Comparison of ENCODE assay signal across 9 cellular contexts in genomic region chr18:48667276-48668254, GRCh38.
DNase-seq lines count a peak whose midpoint lies in the region; ATAC-seq, FAIRE-seq and TF ChIP-seq lines count a peak whose summit lies in the region.
"Had no signal": no experiment of that assay in that cellular context is flagged by ENCODE, and none has a peak within 500 bp of the region (broad histone marks: within the 10 kb centered on the region; RNA-seq: fewer than 3 reads in every experiment).

No MANE protein-coding gene starts in this region.

- no peak for TF ChIP-seq POLR2A in GM12878 (IDR thresholded peaks at IDR 0.05; ENCODE audit: low read depth, low read length)

- peak; percentile 32; the same call in 1 of the 2 replicates for TF ChIP-seq RAD21 in GM12878 (IDR thresholded peaks at IDR 0.05; ENCODE audit: insufficient read depth, low read depth, low read length)

- H3K4me3 ChIP-seq in LNCaP clone FGC (ENCODE audit: low read depth, low read length) (no peak overlapping the region), GM12878 (no peak overlapping the region)

- H4K20me1 ChIP-seq in GM12878 (ENCODE audit: control insufficient read depth, insufficient read depth) = no peaks in the 10 kb centered on the region

- in situ Hi-C loops in GM12878 (cut with MboI) = no loop called here

- TF ChIP-seq CTCF in LNCaP clone FGC (IDR thresholded peaks at IDR 0.05; ENCODE audit: control insufficient read depth, extremely low read depth, insufficient read depth) (0 out of 2 replicates have a peak, but pooled peaks have one; percentile 9), GM12878 (IDR thresholded peaks at IDR 0.05 in 2 of 3, conservative IDR thresholded peaks at IDR 0.05 in 1 of 3; ENCODE audit: control insufficient read depth in 2 of 3, extremely low read depth in 1 of 3, insufficient read depth in 1 of 3, low read depth in 3 of 3, low read length in 3 of 3) (peak in 2 of 3 experiments; percentile 10 to 40; a peak in 1 of 6 replicates), osteocyte (IDR thresholded peaks at IDR 0.05) (peak; percentile 48)

- H3K27me3 ChIP-seq in GM12878 (replicated peaks in 1 of 2; ENCODE audit: control insufficient read depth in 2 of 2, insufficient read depth in 2 of 2, low read length in 1 of 2) = no peaks in the 10 kb centered on the region

- H3K4me1 Mint-ChIP-seq in osteocyte (ENCODE audit: unreplicated experiment) = peaks cover 2% of the 10 kb centered on the region

- H3K9me3 Mint-ChIP-seq in osteocyte (ENCODE audit: unreplicated experiment) = peaks cover 17% of the 10 kb centered on the region

- H3K4me3 Mint-ChIP-seq in osteocyte (ENCODE audit: unreplicated experiment) = no peak overlapping the region
- H3K4me3 Mint-ChIP-seq: stimulated activated naive CD8-positive, alpha-beta T cell treated with anti-CD3 and anti-CD28 coated beads, Interleukin-15, Interleukin-2, amounts not matched to agents 100 ng/mL and 50 ng/mL, for 24 hours had no signal

- H2AFZ ChIP-seq in GM12878 (ENCODE audit: control insufficient read depth, low read depth, low read length) = no peak overlapping the region

- SMC1A ChIA-PET in GM12878 (lab: Charles Lee; ENCODE audit: uncharacterized antibody, unreplicated experiment) = interaction anchor here (0.7 to 1.0 kb wide), 3 partner anchors 190 to 1266 kb away, joined by 3 read pairs; no protein-coding TSS in a partner anchor

- ATAC-seq in GM18861 (IDR thresholded peaks at IDR 0.05; ENCODE audit: unreplicated experiment) = peak; percentile 72
- peak; percentile 78 for ATAC-seq in GM12878
- no peak for ATAC-seq in GM21390 (IDR thresholded peaks at IDR 0.05; ENCODE audit: unreplicated experiment)

- no peak overlapping the region for H3K9ac ChIP-seq in GM12878 (ENCODE audit: control insufficient read depth, insufficient read depth, low read length)

- no peaks in the 10 kb centered on the region for H3K79me2 ChIP-seq in GM12878 (ENCODE audit: control insufficient read depth, insufficient read depth, low read length)

- no peaks in the 10 kb centered on the region; the same call in 2 of the 3 replicates for H3K9me3 ChIP-seq in GM12878 (replicated peaks; ENCODE audit: control insufficient read depth, insufficient read depth, low read length)

- POLR2A ChIA-PET in GM12878 (lab: Charles Lee) = interaction anchor here (1.0 kb wide), 1 partner anchor 265 kb away, joined by 3 read pairs; no protein-coding TSS in a partner anchor

- CTCF ChIA-PET in GM12878 (lab: Yijun Ruan, JAX) = interaction anchor here (0.8 to 1.4 kb wide), 5 partner anchors 108 to 843 kb away, joined by 3 to 7 read pairs (median 3); no protein-coding TSS in a partner anchor

- H3K36me3 Mint-ChIP-seq in osteocyte (ENCODE audit: unreplicated experiment) = peaks cover 38% of the 10 kb centered on the region

- no peaks in the 10 kb centered on the region for H3K27me3 Mint-ChIP-seq in osteocyte (ENCODE audit: unreplicated experiment)

- no peak overlapping the region for H3K4me2 ChIP-seq in GM12878 (ENCODE audit: control insufficient read depth, insufficient read depth)

- no TSS peak for BruUV-seq in GM12878 (replicated peaks; lab: Mats Ljungman, UMichigan)

- TF ChIP-seq EP300 in GM12878 (IDR thresholded peaks at IDR 0.05; ENCODE audit: borderline replicate concordance in 1 of 2, control insufficient read depth in 1 of 2, low read depth in 2 of 2, low read length in 2 of 2) = no peak

- WGBS in GM12878 (ENCODE audit: insufficient coverage, insufficient replicate concordance, low lambda C conversion rate, missing lambda C conversion rate) = 39% methylated on average over 13 of the region's 13 CpGs

- H3K27ac Mint-ChIP-seq in osteocyte (ENCODE audit: unreplicated experiment) = no peak overlapping the region
- H3K27ac Mint-ChIP-seq: stimulated activated naive CD8-positive, alpha-beta T cell treated with anti-CD3 and anti-CD28 coated beads, Interleukin-15, Interleukin-2, amounts not matched to agents 100 ng/mL and 50 ng/mL, for 24 hours had no signal

- intact Hi-C loops in GM12878 (cut with micrococcal nuclease; ENCODE audit: unreplicated experiment) = no loop called here

- FAIRE-seq in GM12878 (lab: Jason Lieb, UNC) = no peak

- no peaks in the 10 kb centered on the region for H3K4me1 ChIP-seq in GM12878 (ENCODE audit: control insufficient read depth, insufficient read depth, low read length)

- H3K36me3 ChIP-seq in GM12878 (ENCODE audit: control insufficient read depth in 2 of 2, insufficient read depth in 2 of 2, low read length in 1 of 2) = no peaks in the 10 kb centered on the region; a peak in 1 of 4 replicates

- DNase-seq in LNCaP clone FGC (ENCODE audit: low read depth) (no peak), GM12878 (ENCODE audit: low read depth, low spot score) (no peak), osteocyte (ENCODE audit: extremely low spot score, unreplicated experiment) (no peak), SIG-M5 treated with dmso at 0.1 percent for 504 hours (lab: John Stamatoyannopoulos, UW; ENCODE audit: unreplicated experiment) (no peak)
- DNase-seq in activated CD4-positive, alpha-beta T cell treated with anti-CD3 and anti-CD28 coated beads for 48 hours = no peak
- DNase-seq in stimulated activated CD4-positive, alpha-beta T cell treated with anti-CD3 and anti-CD28 coated beads, Interleukin-15, amount 100 ng/mL, for 24 hours = no peak

- RAD21 ChIA-PET in GM12878 (lab: Charles Lee; ENCODE audit: unreplicated experiment) = interaction anchor here (0.9 to 1.3 kb wide), 3 partner anchors 31 to 512 kb away, joined by 4 to 5 read pairs (median 4); no protein-coding TSS in a partner anchor

- H3K27ac ChIP-seq in GM12878 (ENCODE audit: control insufficient read depth, insufficient read depth) = no peak overlapping the region

TF ChIP-seq in GM12878, 131 proteins besides CTCF, POLR2A, EP300 and RAD21:
- TF ChIP-seq MEF2B (IDR thresholded peaks at IDR 0.05; ENCODE audit: partially characterized antibody, poor library complexity, severe bottlenecking) = peak; percentile 80
- no peak for TF ChIP-seq ATF3 (IDR thresholded peaks at IDR 0.05; ENCODE audit: borderline replicate concordance, extremely low read depth, low read depth, low read length)
- 0 out of 2 replicates have a peak, but pooled peaks have one; percentile 6 for TF ChIP-seq PKNOX1 (IDR thresholded peaks at IDR 0.05)
- no peak for TF ChIP-seq ATF7 (IDR thresholded peaks at IDR 0.05; ENCODE audit: low read depth)
- TF ChIP-seq BHLHE40 (IDR thresholded peaks at IDR 0.05; ENCODE audit: borderline replicate concordance in 1 of 2, low read depth in 2 of 2, low read length in 1 of 2) = peak in 1 of 2 experiments; percentile 20; a peak in 1 of 4 replicates
- peak; percentile 63 for TF ChIP-seq NR2F1 (conservative IDR thresholded peaks at IDR 0.05)
- 0 out of 2 replicates have a peak, but pooled peaks have one; percentile 33 for TF ChIP-seq BMI1 (IDR thresholded peaks at IDR 0.05; ENCODE audit: borderline replicate concordance)
